Comparison of ENCODE assay signal across 9 cellular contexts in the genomic region with DNA sequence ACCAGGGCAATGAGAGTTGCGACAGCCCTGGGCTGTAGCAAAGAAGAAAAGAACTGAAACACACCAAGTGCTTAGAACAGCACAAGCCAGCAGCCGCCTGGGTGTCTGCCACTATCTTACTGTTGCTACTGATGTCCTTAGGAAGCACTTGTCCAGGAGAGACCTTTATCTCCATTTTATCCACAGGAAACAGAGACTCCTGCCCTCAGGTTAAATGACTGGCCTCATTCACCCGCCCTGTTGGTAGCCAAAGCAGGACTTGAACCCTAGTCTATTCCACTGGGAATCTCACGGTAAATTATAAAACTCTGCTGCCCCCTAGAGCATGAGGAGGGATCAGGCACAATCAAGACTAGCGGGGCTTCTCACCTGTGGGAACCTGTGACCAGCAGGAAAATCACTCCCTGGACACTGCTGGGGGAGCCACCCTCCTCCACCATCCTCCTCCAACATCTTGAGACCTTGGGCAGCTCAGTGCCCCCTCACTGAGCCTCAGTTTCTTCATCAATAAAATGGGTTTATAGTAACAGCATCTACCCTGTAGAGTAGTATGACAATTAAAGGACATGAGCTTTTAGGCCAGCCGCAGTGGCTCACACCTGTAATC. TPM values are rescaled to one million over a fixed set of nuclear protein-coding genes. Genes with fewer than 3 reads are reported as not detected.
DNase-seq lines count a peak whose midpoint lies in the region; ATAC-seq and TF ChIP-seq lines count a peak whose summit lies in the region.
"Had no signal": no experiment of that assay in that cellular context is flagged by ENCODE, and none has a peak within 500 bp of the region (broad histone marks: within the 10 kb centered on the region; RNA-seq: fewer than 3 reads in every experiment).

No MANE protein-coding gene starts in this region.

- no peak overlapping the region for H3K4me3 ChIP-seq in DOHH2 (ENCODE audit: low read length)
- no peak overlapping the region for H3K4me3 ChIP-seq in RWPE2 (ENCODE audit: severe bottlenecking)
- H3K4me3 ChIP-seq in naive thymus-derived CD4-positive, alpha-beta T cell (ENCODE audit: low read length): no peak overlapping the region
- H3K4me3 ChIP-seq: SJSA1 had no signal

- ATAC-seq in RWPE2 (ENCODE audit: low read depth): peak; percentile 29; the same call in 2 of the 3 replicates
- peak; percentile 51 for ATAC-seq in naive thymus-derived CD4-positive, alpha-beta T cell
- no peak for ATAC-seq in activated CD4-positive, CD25-positive, alpha-beta regulatory T cell treated with anti-CD3 and anti-CD28 coated beads, Interleukin-2, amount 50 U/mL, for 24 hours
- ATAC-seq in HG03025 (IDR thresholded peaks at IDR 0.05; ENCODE audit: low FRiP score, unreplicated experiment): no peak
- ATAC-seq in HG03521 (IDR thresholded peaks at IDR 0.05; ENCODE audit: unreplicated experiment): no peak

- H3K36me3 ChIP-seq in DOHH2 (ENCODE audit: control insufficient read depth, low read length): no peaks in the 10 kb centered on the region
- no peaks in the 10 kb centered on the region for H3K36me3 ChIP-seq in RWPE2 (ENCODE audit: low read depth)
- H3K36me3 ChIP-seq in naive thymus-derived CD4-positive, alpha-beta T cell (ENCODE audit: control insufficient read depth in 2 of 3, insufficient read depth in 3 of 3, low read length in 3 of 3): no peaks in the 10 kb centered on the region
- H3K36me3 ChIP-seq: SJSA1 had no signal

- H3K27me3 ChIP-seq in DOHH2 (ENCODE audit: control insufficient read depth, low read length) (no peaks in the 10 kb centered on the region), RWPE2 (ENCODE audit: insufficient read depth, poor library complexity, severe bottlenecking) (no peaks in the 10 kb centered on the region)
- H3K27me3 ChIP-seq in naive thymus-derived CD4-positive, alpha-beta T cell (ENCODE audit: control insufficient read depth in 2 of 2, insufficient read depth in 2 of 2, low read length in 2 of 2): no peaks in the 10 kb centered on the region
- H3K27me3 ChIP-seq: SJSA1 had no signal

- no peaks in the 10 kb centered on the region for H3K36me3 Mint-ChIP-seq in naive thymus-derived CD4-positive, alpha-beta T cell

- no peaks in the 10 kb centered on the region for H4K20me1 ChIP-seq in DOHH2 (ENCODE audit: control insufficient read depth, insufficient read depth, low read depth, low read length)

- intact Hi-C loops in naive thymus-derived CD4-positive, alpha-beta T cell (cut with micrococcal nuclease): loop anchor here in 1 of 2 donors (1.0 to 2.0 kb wide), 2 partner anchors 94 to 417 kb away; no protein-coding TSS in a partner anchor

- H3K27me3 Mint-ChIP-seq in naive thymus-derived CD4-positive, alpha-beta T cell: no peaks in the 10 kb centered on the region

- H3K4me3 Mint-ChIP-seq in naive thymus-derived CD4-positive, alpha-beta T cell: no peak overlapping the region

- H3K27ac Mint-ChIP-seq in naive thymus-derived CD4-positive, alpha-beta T cell: no peak overlapping the region

- H3K4me1 Mint-ChIP-seq in naive thymus-derived CD4-positive, alpha-beta T cell: peaks cover 0 to 4% (median 0%) of the 10 kb centered on the region in 7 donors

- H3K79me2 ChIP-seq in DOHH2 (ENCODE audit: control insufficient read depth, low read length): no peaks in the 10 kb centered on the region

- H3K9me3 ChIP-seq in DOHH2 (ENCODE audit: control insufficient read depth, insufficient read depth, low read length) (no peaks in the 10 kb centered on the region), RWPE2 (ENCODE audit: severe bottlenecking) (no peaks in the 10 kb centered on the region)
- no peaks in the 10 kb centered on the region for H3K9me3 ChIP-seq in naive thymus-derived CD4-positive, alpha-beta T cell (ENCODE audit: control insufficient read depth in 2 of 3, low read length in 3 of 3)
- H3K9me3 ChIP-seq: SJSA1 had no signal

- H3F3A ChIP-seq in DOHH2 (ENCODE audit: control insufficient read depth, insufficient read depth): no peaks in the 10 kb centered on the region

- no peaks in the 10 kb centered on the region for H3K9me3 Mint-ChIP-seq in naive thymus-derived CD4-positive, alpha-beta T cell

- CTCF ChIA-PET in naive thymus-derived CD4-positive, alpha-beta T cell (lab: Charles Lee): interaction anchor here (0.6 to 1.6 kb wide), 5 partner anchors 21 to 418 kb away, joined by 3 to 7 read pairs (median 5); no protein-coding TSS in a partner anchor

- H3K4me1 ChIP-seq in DOHH2 (ENCODE audit: control insufficient read depth, low read length) (no peaks in the 10 kb centered on the region), RWPE2 (ENCODE audit: insufficient read depth, poor library complexity, severe bottlenecking) (no peaks in the 10 kb centered on the region)
- no peaks in the 10 kb centered on the region for H3K4me1 ChIP-seq in naive thymus-derived CD4-positive, alpha-beta T cell (ENCODE audit: control insufficient read depth in 2 of 2, insufficient read depth in 2 of 2, low read length in 2 of 2)
- H3K4me1 ChIP-seq: SJSA1 had no signal

- no peaks in the 10 kb centered on the region for H3K9me2 ChIP-seq in DOHH2 (replicated peaks; ENCODE audit: control insufficient read depth, low read length)

- DNase-seq in HT-29 (ENCODE audit: low spot score) (peak; percentile 73), RWPE2 (ENCODE audit: low spot score) (no peak), dermis blood vessel endothelial cell (peak; percentile 42)
- DNase-seq in naive thymus-derived CD4-positive, alpha-beta T cell: peak in 4 of 9 donors; percentile 17 to 43 (median 21)

- peak; percentile 90 for TF ChIP-seq CTCF in DOHH2 (IDR thresholded peaks at IDR 0.05; ENCODE audit: low read depth, low read length, poor library complexity, severe bottlenecking)
- peak; percentile 72 for TF ChIP-seq CTCF in RWPE2 (IDR thresholded peaks at IDR 0.05; ENCODE audit: poor library complexity, severe bottlenecking)

- H3K27ac ChIP-seq in DOHH2 (ENCODE audit: low read depth, low read length): no peak overlapping the region
- H3K27ac ChIP-seq in RWPE2 (ENCODE audit: poor library complexity, severe bottlenecking): no peak overlapping the region
- H3K27ac ChIP-seq in naive thymus-derived CD4-positive, alpha-beta T cell (ENCODE audit: low read depth, low read length): no peak overlapping the region
- H3K27ac ChIP-seq: SJSA1 had no signal

- no peak overlapping the region for H3K4me2 ChIP-seq in DOHH2 (ENCODE audit: low read length)

- POLR2A ChIA-PET in naive thymus-derived CD4-positive, alpha-beta T cell (lab: Charles Lee): no interaction called here

RNA-seq across cellular contexts. Expression of gene TESC, which starts 20.5 kb away (rescaled TPM):
- total RNA-seq in HT-29 (2014; rRNA removed; shearing (Covaris generic)): 287 and 301 TPM in 2 replicates
- 1.5 and 18.4 TPM in 2 replicates for total RNA-seq in dermis blood vessel endothelial cell
- 10 to 100 TPM in 2 of 5 experiments, 1 to 10 TPM in 1, not detected in 2; 4.6 to 41.1 (median 25.8) TPM for total RNA-seq in naive thymus-derived CD4-positive, alpha-beta T cell
- polyA plus RNA-seq in naive thymus-derived CD4-positive, alpha-beta T cell: 1 to 10 TPM in 1 of 2 donors, under 1 TPM in 1; 0.82 to 3.5 TPM
- total RNA-seq: SJSA1 had no signal

Comparison
In these comparisons a context has a peak if more than half of its experiments do, and no peak if none do; other contexts are left out.
1. ATAC-seq: peak in RWPE2 (single experiment) and naive thymus-derived CD4-positive, alpha-beta T cell (single experiment); none in activated CD4-positive, CD25-positive, alpha-beta regulatory T cell treated with anti-CD3 and anti-CD28 coated beads, Interleukin-2, amount 50 U/mL, for 24 hours (0 of 2), HG03025 (single experiment) and HG03521 (single experiment).